19 cellular contexts compared by ENCODE assay signal in genomic region chrX:37652053-37652452, GRCh38. TPM values are rescaled to one million over a fixed set of nuclear protein-coding genes. Genes with fewer than 3 reads are reported as not detected.
DNase-seq lines count a peak whose midpoint lies in the region; ATAC-seq, FAIRE-seq and TF ChIP-seq lines count a peak whose summit lies in the region.
"Had no signal": no experiment of that assay in that cellular context is flagged by ENCODE, and none has a peak within 500 bp of the region (broad histone marks: within the 10 kb centered on the region; RNA-seq: fewer than 3 reads in every experiment).

No MANE protein-coding gene starts in this region.

- H4K20me1 ChIP-seq in Loucy (ENCODE audit: insufficient read depth, low read length, poor library complexity, severe bottlenecking) (no peaks in the 10 kb centered on the region), astrocyte (ENCODE audit: insufficient read depth, low read length) (no peaks in the 10 kb centered on the region)

- TF ChIP-seq CTCF in Loucy (conservative IDR thresholded peaks at IDR 0.05; ENCODE audit: low read length) = no peak
- no peak for TF ChIP-seq CTCF in astrocyte (IDR thresholded peaks at IDR 0.05; ENCODE audit: insufficient read depth, low read depth, low read length)

- H3K27ac Mint-ChIP-seq in astrocyte (ENCODE audit: unreplicated experiment) = no peak overlapping the region

- no peak for ATAC-seq in HG03378 (IDR thresholded peaks at IDR 0.05; ENCODE audit: unreplicated experiment)

- H3K79me2 ChIP-seq in Loucy (ENCODE audit: insufficient read depth, low read length) (no peaks in the 10 kb centered on the region), astrocyte (ENCODE audit: insufficient read depth, low read length) (no peaks in the 10 kb centered on the region)

- H3K36me3 Mint-ChIP-seq in astrocyte (ENCODE audit: low read depth, unreplicated experiment) = no peaks in the 10 kb centered on the region
- H3K36me3 Mint-ChIP-seq: CD4-positive, alpha-beta memory T cell had no signal

- H3K36me3 ChIP-seq in Loucy (ENCODE audit: insufficient read depth, low read length) (no peaks in the 10 kb centered on the region), astrocyte (ENCODE audit: insufficient read depth, low read length) (no peaks in the 10 kb centered on the region)
- H3K36me3 ChIP-seq: BE2C, Peyer's patch had no signal

- peak overlapping the region; percentile 50 for H3K4me2 ChIP-seq in Loucy (ENCODE audit: low read depth, low read length, poor library complexity, severe bottlenecking)
- no peak overlapping the region for H3K4me2 ChIP-seq in astrocyte (ENCODE audit: low read length)
- H3K4me2 ChIP-seq: SK-N-SH had no signal

- H2AFZ ChIP-seq in Loucy (ENCODE audit: low read length) (no peak overlapping the region), astrocyte (ENCODE audit: low read depth, low read length) (no peak overlapping the region)

- no peaks in the 10 kb centered on the region for H3K9me3 Mint-ChIP-seq in astrocyte (ENCODE audit: unreplicated experiment)

- H3K27me3 ChIP-seq in Loucy (ENCODE audit: insufficient read depth, low read length, poor library complexity, severe bottlenecking) (no peaks in the 10 kb centered on the region), astrocyte (ENCODE audit: insufficient read depth, low read length) (no peaks in the 10 kb centered on the region)
- H3K27me3 ChIP-seq: BE2C, Peyer's patch had no signal

- DNase-seq in stimulated activated CD4-positive, alpha-beta T cell treated with anti-CD3 and anti-CD28 coated beads, Interleukin-1b, Interleukin-23, amount 100 ng/mL, for 48 hours = peak; percentile 1
- DNase-seq in stimulated activated CD4-positive, alpha-beta T cell treated with anti-CD3 and anti-CD28 coated beads, Interleukin-4, amount 100 ng/mL, for 24 hours = no peak
- DNase-seq in astrocyte (ENCODE audit: low read depth) (no peak), NCI-H1092 (lab: John Stamatoyannopoulos, UW) (no peak), globus pallidus (ENCODE audit: low spot score) (no peak), head of caudate nucleus (no peak)
- DNase-seq: BE2C; CD4-positive, alpha-beta memory T cell; EL; NCI-H1105; NCI-H1694 treated with DMSO at 0.1 percent for 48 hours; NCI-H446; NCI-H748 treated with DMSO at 0.1 percent for 48 hours; Peyer's patch; Right ventricle myocardium superior; SK-N-SH had no signal

- peaks cover 9% of the 10 kb centered on the region for H3K27me3 Mint-ChIP-seq in astrocyte (ENCODE audit: low read depth, unreplicated experiment)
- H3K27me3 Mint-ChIP-seq: CD4-positive, alpha-beta memory T cell had no signal

- H3K4me3 Mint-ChIP-seq in astrocyte (ENCODE audit: unreplicated experiment) = no peak overlapping the region
- H3K4me3 Mint-ChIP-seq: CD4-positive, alpha-beta memory T cell had no signal

- FAIRE-seq in astrocyte (lab: Jason Lieb, UNC) = peak; percentile 89
- FAIRE-seq: HTR-8/SVneo had no signal

- H3K9me2 ChIP-seq in Loucy (replicated peaks; ENCODE audit: low read depth, low read length) = no peaks in the 10 kb centered on the region
- H3K9me2 ChIP-seq: SK-N-SH had no signal

- no peaks in the 10 kb centered on the region for H3K4me1 Mint-ChIP-seq in astrocyte (ENCODE audit: low read depth, unreplicated experiment)
- H3K4me1 Mint-ChIP-seq: CD4-positive, alpha-beta memory T cell had no signal

- H3K9me3 ChIP-seq in Loucy (ENCODE audit: insufficient read depth, low read depth, low read length) (no peaks in the 10 kb centered on the region), astrocyte (ENCODE audit: insufficient read depth, low read depth, low read length) (no peaks in the 10 kb centered on the region)
- H3K9me3 ChIP-seq: BE2C, Peyer's patch, SK-N-SH had no signal

- H3F3A ChIP-seq in Loucy (ENCODE audit: low read depth) = no peaks in the 10 kb centered on the region

- H3K9ac ChIP-seq in Loucy (ENCODE audit: low read depth, low read length, poor library complexity, severe bottlenecking) = no peak overlapping the region
- no peak overlapping the region for H3K9ac ChIP-seq in astrocyte (ENCODE audit: low read length)
- H3K9ac ChIP-seq: SK-N-SH had no signal

- H3K4me1 ChIP-seq in Loucy (ENCODE audit: insufficient read depth, low read length, poor library complexity, severe bottlenecking) (peaks cover 20% of the 10 kb centered on the region), astrocyte (ENCODE audit: insufficient read depth, low read length) (no peaks in the 10 kb centered on the region)
- H3K4me1 ChIP-seq: BE2C, Peyer's patch had no signal

- intact Hi-C loops in head of caudate nucleus (cut with DNase I) = no loop called here

- no peak overlapping the region for H3K4me3 ChIP-seq in Loucy (ENCODE audit: low read length, poor library complexity, severe bottlenecking)
- no peak overlapping the region for H3K4me3 ChIP-seq in astrocyte (ENCODE audit: insufficient read depth, low read depth, low read length)
- H3K4me3 ChIP-seq: Peyer's patch had no signal

- H3K27ac ChIP-seq in astrocyte (ENCODE audit: low read depth, low read length) = no peak overlapping the region
- H3K27ac ChIP-seq: Peyer's patch had no signal

RNA-seq across cellular contexts. Expression of gene XK, which starts 33.5 kb away (rescaled TPM):
- total RNA-seq in astrocyte = 0.17 and 0.25 TPM in 2 replicates
- total RNA-seq: CD4-positive, alpha-beta memory T cell had no signal
